In genomic region chr20:45020236-45020886, GRCh38 we compare ENCODE assay signal across 15 cellular contexts. TPM values are rescaled to one million over a fixed set of nuclear protein-coding genes. Genes with fewer than 3 reads are reported as not detected.
DNase-seq lines count a peak whose midpoint lies in the region; ATAC-seq and TF ChIP-seq lines count a peak whose summit lies in the region.
"Had no signal": no experiment of that assay in that cellular context is flagged by ENCODE, and none has a peak within 500 bp of the region (broad histone marks: within the 10 kb centered on the region; RNA-seq: fewer than 3 reads in every experiment).

No MANE protein-coding gene starts in this region.

- 0 out of 2 replicates have a peak, but pooled peaks cover 3% of the 10 kb centered on the region for H3K36me3 ChIP-seq in GM23338 (ENCODE audit: insufficient read depth)
- no peaks in the 10 kb centered on the region for H3K36me3 ChIP-seq in mucosa of descending colon (ENCODE audit: low read depth)

- H3K36me3 Mint-ChIP-seq in GM23338 (ENCODE audit: low read depth): peaks cover 8% of the 10 kb centered on the region; the same call in 2 of the 3 replicates
- H3K36me3 Mint-ChIP-seq in activated naive CD8-positive, alpha-beta T cell treated with anti-CD3 and anti-CD28 coated beads for 36 hours: peaks cover 50% of the 10 kb centered on the region

- H2AFZ ChIP-seq in GM23338: no peak overlapping the region

- H3K27ac Mint-ChIP-seq in GM23338: peak overlapping the region; percentile 61
- peak overlapping the region; percentile 72 for H3K27ac Mint-ChIP-seq in activated naive CD8-positive, alpha-beta T cell treated with anti-CD3 and anti-CD28 coated beads for 36 hours

- H4K20me1 ChIP-seq in GM23338 (replicated peaks; ENCODE audit: insufficient read depth): no peaks in the 10 kb centered on the region

- no peak overlapping the region for H3K27ac ChIP-seq in GM23338 (ENCODE audit: low read depth)
- H3K27ac ChIP-seq: body of pancreas had no signal

- intact Hi-C loops in mucosa of descending colon (cut with DNase I, micrococcal nuclease): no loop called here

- H3K4me1 ChIP-seq in GM23338 (ENCODE audit: insufficient read depth) (peaks cover 27% of the 10 kb centered on the region), mucosa of descending colon (ENCODE audit: low read depth) (peaks cover 8% of the 10 kb centered on the region)

- no peaks in the 10 kb centered on the region for H3K27me3 Mint-ChIP-seq in GM23338 (ENCODE audit: insufficient read depth, low read depth, poor library complexity)
- no peaks in the 10 kb centered on the region for H3K27me3 Mint-ChIP-seq in activated naive CD8-positive, alpha-beta T cell treated with anti-CD3 and anti-CD28 coated beads for 36 hours

- no peaks in the 10 kb centered on the region for H3K79me2 ChIP-seq in GM23338 (replicated peaks; ENCODE audit: insufficient read depth)

- no peak overlapping the region for H3K4me3 Mint-ChIP-seq in GM23338
- H3K4me3 Mint-ChIP-seq in activated naive CD8-positive, alpha-beta T cell treated with anti-CD3 and anti-CD28 coated beads for 36 hours: no peak overlapping the region
- H3K4me3 Mint-ChIP-seq: neural crest cell had no signal

- H3K4me1 Mint-ChIP-seq in GM23338: peaks cover 30% of the 10 kb centered on the region
- peaks cover 65% of the 10 kb centered on the region for H3K4me1 Mint-ChIP-seq in activated naive CD8-positive, alpha-beta T cell treated with anti-CD3 and anti-CD28 coated beads for 36 hours

- H3K4me3 ChIP-seq in GM23338 (no peak overlapping the region), mucosa of descending colon (no peak overlapping the region)
- H3K4me3 ChIP-seq: body of pancreas, GM12878 had no signal

- no peaks in the 10 kb centered on the region for H3K27me3 ChIP-seq in GM23338 (ENCODE audit: insufficient read depth)
- H3K27me3 ChIP-seq: body of pancreas had no signal

- no peaks in the 10 kb centered on the region for H3K9me3 Mint-ChIP-seq in GM23338
- no peaks in the 10 kb centered on the region for H3K9me3 Mint-ChIP-seq in activated naive CD8-positive, alpha-beta T cell treated with anti-CD3 and anti-CD28 coated beads for 36 hours
- H3K9me3 Mint-ChIP-seq: neural crest cell had no signal

- no peak overlapping the region for H3K4me2 ChIP-seq in GM23338

- TF ChIP-seq CTCF in GM23338 (conservative IDR thresholded peaks at IDR 0.05; ENCODE audit: low read depth in 2 of 2) (no peak), mucosa of descending colon (IDR thresholded peaks at IDR 0.05) (no peak)

- no peaks in the 10 kb centered on the region for H3F3A ChIP-seq in GM23338 (replicated peaks; ENCODE audit: low read depth)

- no peaks in the 10 kb centered on the region for H3K9me3 ChIP-seq in mucosa of descending colon
- H3K9me3 ChIP-seq: body of pancreas had no signal

- DNase-seq in GM23338 (ENCODE audit: low spot score) (peak; percentile 24), M059J (ENCODE audit: low read depth) (peak; percentile 49), mucosa of descending colon (peak in 1 of 3 donors; percentile 57), NCI-H226 (no peak), T-helper 9 cell (no peak), dedifferentiated amniotic fluid mesenchymal stem cell (ENCODE audit: extremely low spot score) (no peak)
- no peak for DNase-seq in activated naive CD8-positive, alpha-beta T cell treated with anti-CD3 and anti-CD28 coated beads for 36 hours
- DNase-seq: activated CD8-positive, alpha-beta memory T cell treated with anti-CD3 and anti-CD28 coated beads, Interleukin-2, amount 50 U/mL, for 4 hours; DMS 273 treated with DMSO at 0.1 percent for 48 hours; stimulated activated naive CD4-positive, alpha-beta T cell treated with Interleukin-2 at 50 U/mL for 16 hours; T1000 had no signal

- H3K9me2 ChIP-seq in GM23338 (ENCODE audit: insufficient read depth): no peaks in the 10 kb centered on the region

- ATAC-seq in GM23338: peak; percentile 39
- peak; percentile 86 for ATAC-seq in mucosa of descending colon
- no peak for ATAC-seq in GM19467 (IDR thresholded peaks at IDR 0.05; ENCODE audit: unreplicated experiment)
- ATAC-seq: body of pancreas, GM12878 had no signal

TF ChIP-seq in GM23338, 12 proteins besides CTCF, POLR2A, EP300 and RAD21 (continues in another document):
- TF ChIP-seq ETS1 (IDR thresholded peaks at IDR 0.05) (no peak), ZNF462 (CRISPR knock-in tag; IDR thresholded peaks at IDR 0.05) (no peak), POLR2AphosphoS5 (IDR thresholded peaks at IDR 0.05; ENCODE audit: low read depth) (no peak)

RNA-seq across cellular contexts. Expression of gene STK4, which starts 54.0 kb away (rescaled TPM):
- total RNA-seq in GM23338 (2014; rRNA removed; shearing (Covaris generic)): 34.3 and 37.7 TPM in 2 replicates
- 42.3 and 58.7 TPM in 2 replicates for polyA plus RNA-seq in GM23338 (2016; fragmentation: Nextera tagmentation; extraction: Ambion mirVana)
- total RNA-seq in M059J (2014; rRNA removed; shearing (Covaris generic)): 39.0 and 56.0 TPM in 2 replicates
- 100 to 1,000 TPM; 180 to 198 TPM for total RNA-seq in activated naive CD8-positive, alpha-beta T cell treated with anti-CD3 and anti-CD28 coated beads for 36 hours
- total RNA-seq in mucosa of descending colon: 10 to 100 TPM; 34.2 to 42.0 (median 36.6) TPM

Comparison
In these comparisons a context has a peak if more than half of its experiments do, and no peak if none do; other contexts are left out.
1. DNase-seq: peak in GM23338 (single experiment) and M059J (single experiment); none in activated naive CD8-positive, alpha-beta T cell treated with anti-CD3 and anti-CD28 coated beads for 36 hours (single experiment), NCI-H226 (single experiment), T-helper 9 cell (single experiment) and dedifferentiated amniotic fluid mesenchymal stem cell (single experiment).